8 cellular contexts compared by ENCODE assay signal in the genomic region with DNA sequence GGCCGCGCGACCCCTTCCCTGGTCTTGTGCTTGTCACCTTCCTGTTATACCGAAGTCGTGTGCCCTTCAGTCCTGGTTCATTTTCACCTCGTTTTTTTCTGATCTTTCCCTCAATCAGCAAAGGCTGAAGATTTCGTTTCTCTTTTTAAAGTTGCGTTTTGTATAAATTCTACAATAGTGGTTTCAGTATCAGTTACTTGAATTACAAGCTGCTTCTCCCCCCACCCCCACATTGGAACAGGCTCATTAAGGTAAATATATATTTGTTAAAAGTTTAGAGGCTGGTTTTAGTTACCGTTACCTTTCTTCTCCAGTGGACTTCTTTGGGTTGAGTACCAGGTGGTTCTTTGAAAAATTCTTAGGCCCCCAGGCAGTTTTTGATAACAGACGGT. TPM values are rescaled to one million over a fixed set of nuclear protein-coding genes. Genes with fewer than 3 reads are reported as not detected.
A peak's percentile ranks its signal among the peaks of the same experiment; 100 is the strongest.
DNase-seq lines count a peak whose midpoint lies in the region; ATAC-seq, FAIRE-seq and TF ChIP-seq lines count a peak whose summit lies in the region.

No MANE protein-coding gene starts in this region.

- no peaks in the 10 kb centered on the region for H3K27me3 ChIP-seq in pancreas

- peak overlapping the region; percentile 76 to 98 (median 96) for H3K4me3 ChIP-seq in pancreas

- no peak for TF ChIP-seq CTCF in pancreas (IDR thresholded peaks at IDR 0.05)

- ATAC-seq in GM18517 (IDR thresholded peaks at IDR 0.05; ENCODE audit: unreplicated experiment) (peak; percentile 6), pancreas (no peak), HG03460 (IDR thresholded peaks at IDR 0.05; ENCODE audit: unreplicated experiment) (no peak), GM18868 (IDR thresholded peaks at IDR 0.05; ENCODE audit: unreplicated experiment) (no peak), GM19324 (IDR thresholded peaks at IDR 0.05; ENCODE audit: low FRiP score, unreplicated experiment) (no peak)
- ATAC-seq in effector memory CD8-positive, alpha-beta T cell (replicated peaks), result no peak

- H3K9me3 ChIP-seq in pancreas, result no peaks in the 10 kb centered on the region

- no peaks in the 10 kb centered on the region for H3K27me3 Mint-ChIP-seq in effector memory CD8-positive, alpha-beta T cell

- peak; percentile 36 for DNase-seq in MV-4-11 (lab: John Stamatoyannopoulos, UW)
- no peak for DNase-seq in effector memory CD8-positive, alpha-beta T cell
- DNase-seq in pancreas, result no peak
- DNase-seq in COLO829 (ENCODE audit: low spot score), result no peak

- no peaks in the 10 kb centered on the region for H3K9me3 Mint-ChIP-seq in effector memory CD8-positive, alpha-beta T cell

- H3K4me1 Mint-ChIP-seq in effector memory CD8-positive, alpha-beta T cell (ENCODE audit: low read depth in 2 of 2), result peaks cover 38 to 61% of the 10 kb centered on the region in 2 donors

- peaks cover 0 to 7% (median 0%) of the 10 kb centered on the region in 3 donors for H3K4me1 ChIP-seq in pancreas

- H3K27ac Mint-ChIP-seq in effector memory CD8-positive, alpha-beta T cell, result peak overlapping the region; percentile 90 to 95

- peaks cover 0 to 13% (median 0%) of the 10 kb centered on the region in 3 donors for H3K36me3 ChIP-seq in pancreas

- FAIRE-seq in pancreas (lab: Jason Lieb, UNC), result no peak

- intact Hi-C loops in pancreas (cut with DNase I), result no loop called here

- H3K4me3 Mint-ChIP-seq in effector memory CD8-positive, alpha-beta T cell, result peak overlapping the region; percentile 90 to 91

- WGBS in pancreas, 2 donors, result 1% methylated on average over 10 of the region's 10 CpGs

- H3K36me3 Mint-ChIP-seq in effector memory CD8-positive, alpha-beta T cell (ENCODE audit: insufficient read depth), result peaks cover 56% of the 10 kb centered on the region

- H3K27ac ChIP-seq in pancreas, result peak overlapping the region; percentile 93 to 99 (median 98)

RNA-seq across cellular contexts. Expression of a gene that starts 0.9 kb away (rescaled TPM):
- total RNA-seq in pancreas, result 10 to 100 TPM; 42.5 to 91.7 (median 62.2) TPM
- 10 to 100 TPM; 50.7 to 87.1 TPM for polyA plus RNA-seq in pancreas
